10 cellular contexts compared by ENCODE assay signal in genomic region chr22:22061085-22062077, GRCh38.
A peak's percentile ranks its signal among the peaks of the same experiment; 100 is the strongest.
DNase-seq lines count a peak whose midpoint lies in the region; ATAC-seq, FAIRE-seq and TF ChIP-seq lines count a peak whose summit lies in the region.
"Had no signal": no experiment of that assay in that cellular context is flagged by ENCODE, and none has a peak within 500 bp of the region (broad histone marks: within the 10 kb centered on the region; RNA-seq: fewer than 3 reads in every experiment).

No MANE protein-coding gene starts in this region.

- H3K4me1 ChIP-seq in HEK293 (ENCODE audit: control insufficient read depth, insufficient read depth, low read length) (no peaks in the 10 kb centered on the region), Panc1 (ENCODE audit: control insufficient read depth, insufficient read depth, low read length) (no peaks in the 10 kb centered on the region)

- POLR2A ChIA-PET in HEK293 (lab: Yijun Ruan, JAX), result no interaction called here
- POLR2A ChIA-PET in Panc1 (lab: Charles Lee), result no interaction called here
- POLR2A ChIA-PET in activated CD4-positive, alpha-beta memory T cell treated with anti-CD3 and anti-CD28 coated beads, Interleukin-2, amount 10 ng/mL, durations not matched to agents 7 days and 5 days (lab: Charles Lee), result no interaction called here

- H3K36me3 ChIP-seq in HEK293 (ENCODE audit: control insufficient read depth in 2 of 2, insufficient read depth in 1 of 2, low read length in 2 of 2), result no peaks in the 10 kb centered on the region
- H3K36me3 ChIP-seq in Panc1 (ENCODE audit: control insufficient read depth, insufficient read depth, low read length), result no peaks in the 10 kb centered on the region

- H3K4me3 Mint-ChIP-seq in stimulated activated naive B cell treated with anti-CD40 and anti-IgM and Interleukin-4, amounts not matched to agents 10 μg/mL and 1 μg/mL and 100 μg/mL, for 72 hours, result no peak overlapping the region
- H3K4me3 Mint-ChIP-seq in activated CD4-positive, alpha-beta memory T cell treated with anti-CD3 and anti-CD28 coated beads, Interleukin-2, amount 10 ng/mL, durations not matched to agents 7 days and 5 days, result no peak overlapping the region
- H3K4me3 Mint-ChIP-seq: activated naive CD8-positive, alpha-beta T cell treated with anti-CD3 and anti-CD28 coated beads, Interleukin-2, amount 10 ng/mL, durations not matched to agents 7 days and 5 days had no signal

- H3K4me3 ChIP-seq in HEK293 (ENCODE audit: low read depth, low read length), result no peak overlapping the region
- no peak overlapping the region for H3K4me3 ChIP-seq in Panc1 (ENCODE audit: low read depth in 2 of 2, low read length in 2 of 2)
- H3K4me3 ChIP-seq: skin epidermis had no signal

- in situ Hi-C loops in Panc1 (cut with HindIII; ENCODE audit: low pct_unique_long_range_greater_than_20kb, low sequenced_read_pairs), result no loop called here

- H3K27me3 ChIP-seq in Panc1 (ENCODE audit: control insufficient read depth, insufficient read depth, low read length), result peaks cover 2% of the 10 kb centered on the region; the same call in 1 of the 2 replicates

- intact Hi-C loops in Panc1 (cut with micrococcal nuclease; ENCODE audit: unreplicated experiment), result no loop called here

- no TSS peak for BruUV-seq in Panc1 (replicated peaks; lab: Mats Ljungman, UMichigan)

- no peak overlapping the region for H3K27ac ChIP-seq in HEK293 (ENCODE audit: extremely low read depth, low read depth, low read length)
- H3K27ac ChIP-seq in Panc1 (ENCODE audit: low read length), result no peak overlapping the region

- no peak for DNase-seq in Panc1 (ENCODE audit: low read depth, low spot score)
- DNase-seq in globus pallidus (ENCODE audit: low spot score), result peak; percentile 41
- DNase-seq in stimulated activated naive B cell treated with anti-CD40 and anti-IgM and Interleukin-4, amounts not matched to agents 10 μg/mL and 1 μg/mL and 100 μg/mL, for 72 hours, result no peak
- no peak for DNase-seq in activated naive CD4-positive, alpha-beta T cell treated with Interleukin-2 at 50 U/mL for 16 hours
- no peak for DNase-seq in activated CD4-positive, alpha-beta memory T cell treated with anti-CD3 and anti-CD28 coated beads, Interleukin-2, amount 10 ng/mL, durations not matched to agents 7 days and 5 days
- no peak for DNase-seq in RCC 7860 (ENCODE audit: low spot score)

- ATAC-seq in Panc1, result peak; percentile 45; the same call in 1 of the 2 replicates
- ATAC-seq in stimulated activated naive B cell treated with anti-CD40 and anti-IgM and Interleukin-4, amounts not matched to agents 10 μg/mL and 1 μg/mL and 100 μg/mL, for 72 hours (replicated peaks), result no peak
- no peak for ATAC-seq in HG03280 (IDR thresholded peaks at IDR 0.05; ENCODE audit: unreplicated experiment)

- H3K27me3 Mint-ChIP-seq in stimulated activated naive B cell treated with anti-CD40 and anti-IgM and Interleukin-4, amounts not matched to agents 10 μg/mL and 1 μg/mL and 100 μg/mL, for 72 hours, result peaks cover 0 to under 1% of the 10 kb centered on the region in 2 donors
- H3K27me3 Mint-ChIP-seq in activated CD4-positive, alpha-beta memory T cell treated with anti-CD3 and anti-CD28 coated beads, Interleukin-2, amount 10 ng/mL, durations not matched to agents 7 days and 5 days, result peaks cover 27% of the 10 kb centered on the region

- H3K36me3 Mint-ChIP-seq in stimulated activated naive B cell treated with anti-CD40 and anti-IgM and Interleukin-4, amounts not matched to agents 10 μg/mL and 1 μg/mL and 100 μg/mL, for 72 hours, result no peaks in the 10 kb centered on the region
- H3K36me3 Mint-ChIP-seq in activated CD4-positive, alpha-beta memory T cell treated with anti-CD3 and anti-CD28 coated beads, Interleukin-2, amount 10 ng/mL, durations not matched to agents 7 days and 5 days (ENCODE audit: low read depth), result no peaks in the 10 kb centered on the region
- H3K36me3 Mint-ChIP-seq: activated naive CD8-positive, alpha-beta T cell treated with anti-CD3 and anti-CD28 coated beads, Interleukin-2, amount 10 ng/mL, durations not matched to agents 7 days and 5 days had no signal

- H3K9me3 Mint-ChIP-seq in stimulated activated naive B cell treated with anti-CD40 and anti-IgM and Interleukin-4, amounts not matched to agents 10 μg/mL and 1 μg/mL and 100 μg/mL, for 72 hours, result no peaks in the 10 kb centered on the region
- H3K9me3 Mint-ChIP-seq in activated CD4-positive, alpha-beta memory T cell treated with anti-CD3 and anti-CD28 coated beads, Interleukin-2, amount 10 ng/mL, durations not matched to agents 7 days and 5 days, result no peaks in the 10 kb centered on the region
- H3K9me3 Mint-ChIP-seq: activated naive CD8-positive, alpha-beta T cell treated with anti-CD3 and anti-CD28 coated beads, Interleukin-2, amount 10 ng/mL, durations not matched to agents 7 days and 5 days had no signal

- peak overlapping the region; percentile 44 for H3K27ac Mint-ChIP-seq in stimulated activated naive B cell treated with anti-CD40 and anti-IgM and Interleukin-4, amounts not matched to agents 10 μg/mL and 1 μg/mL and 100 μg/mL, for 72 hours
- H3K27ac Mint-ChIP-seq in activated CD4-positive, alpha-beta memory T cell treated with anti-CD3 and anti-CD28 coated beads, Interleukin-2, amount 10 ng/mL, durations not matched to agents 7 days and 5 days, result no peak overlapping the region
- H3K27ac Mint-ChIP-seq: activated naive CD8-positive, alpha-beta T cell treated with anti-CD3 and anti-CD28 coated beads, Interleukin-2, amount 10 ng/mL, durations not matched to agents 7 days and 5 days had no signal

- peak; percentile 32; the same call in 1 of the 2 replicates for TF ChIP-seq CTCF in HEK293 (tag by site-specific recombination; IDR thresholded peaks at IDR 0.05)
- TF ChIP-seq CTCF in Panc1 (IDR thresholded peaks at IDR 0.05), result peak; percentile 8; the same call in 1 of the 2 replicates

- H3K9me3 ChIP-seq in HEK293 (ENCODE audit: control insufficient read depth, insufficient read depth, low read depth, low read length) (no peaks in the 10 kb centered on the region), Panc1 (ENCODE audit: control insufficient read depth, insufficient read depth, low read depth, low read length) (no peaks in the 10 kb centered on the region)

- peaks cover 29 to 40% of the 10 kb centered on the region in 2 donors for H3K4me1 Mint-ChIP-seq in stimulated activated naive B cell treated with anti-CD40 and anti-IgM and Interleukin-4, amounts not matched to agents 10 μg/mL and 1 μg/mL and 100 μg/mL, for 72 hours
- H3K4me1 Mint-ChIP-seq in activated CD4-positive, alpha-beta memory T cell treated with anti-CD3 and anti-CD28 coated beads, Interleukin-2, amount 10 ng/mL, durations not matched to agents 7 days and 5 days, result peaks cover 4% of the 10 kb centered on the region
- H3K4me1 Mint-ChIP-seq: activated naive CD8-positive, alpha-beta T cell treated with anti-CD3 and anti-CD28 coated beads, Interleukin-2, amount 10 ng/mL, durations not matched to agents 7 days and 5 days had no signal

- CTCF ChIA-PET in HEK293 (lab: Yijun Ruan, JAX) (interaction anchor here (0.5 to 4.2 kb wide), 39 partner anchors 7 to 1478 kb away, joined by 3 to 35 read pairs (median 5); no protein-coding TSS in a partner anchor), Panc1 (lab: Charles Lee) (interaction anchor here (0.6 to 0.7 kb wide), 4 partner anchors 18 to 526 kb away, joined by 3 read pairs; no protein-coding TSS in a partner anchor)
- CTCF ChIA-PET in activated CD4-positive, alpha-beta memory T cell treated with anti-CD3 and anti-CD28 coated beads, Interleukin-2, amount 10 ng/mL, durations not matched to agents 7 days and 5 days (lab: Charles Lee), result interaction anchor here (0.6 to 1.8 kb wide), 7 partner anchors 10 to 661 kb away, joined by 3 to 9 read pairs (median 4); no protein-coding TSS in a partner anchor

- no peak for FAIRE-seq in RCC 7860 (lab: Jason Lieb, UNC)

TF ChIP-seq in HEK293, 187 proteins besides CTCF, POLR2A, EP300 and RAD21 (continues in another document):
- TF ChIP-seq ZSCAN4 (tag by site-specific recombination; IDR thresholded peaks at IDR 0.05) (peak; percentile 39), SP3 (tag by site-specific recombination; IDR thresholded peaks at IDR 0.05) (no peak), ZNF121 (tag by site-specific recombination; IDR thresholded peaks at IDR 0.05) (no peak), ZSCAN30 (tag by site-specific recombination; IDR thresholded peaks at IDR 0.05) (no peak), ZNF398 (tag by site-specific recombination; IDR thresholded peaks at IDR 0.05) (0 out of 2 replicates have a peak, but pooled peaks have one; percentile 21), HOXC10 (CRISPR knock-in tag; IDR thresholded peaks at IDR 0.05) (no peak)
